ENCODE assay signal across 8 cellular contexts in the genomic region with DNA sequence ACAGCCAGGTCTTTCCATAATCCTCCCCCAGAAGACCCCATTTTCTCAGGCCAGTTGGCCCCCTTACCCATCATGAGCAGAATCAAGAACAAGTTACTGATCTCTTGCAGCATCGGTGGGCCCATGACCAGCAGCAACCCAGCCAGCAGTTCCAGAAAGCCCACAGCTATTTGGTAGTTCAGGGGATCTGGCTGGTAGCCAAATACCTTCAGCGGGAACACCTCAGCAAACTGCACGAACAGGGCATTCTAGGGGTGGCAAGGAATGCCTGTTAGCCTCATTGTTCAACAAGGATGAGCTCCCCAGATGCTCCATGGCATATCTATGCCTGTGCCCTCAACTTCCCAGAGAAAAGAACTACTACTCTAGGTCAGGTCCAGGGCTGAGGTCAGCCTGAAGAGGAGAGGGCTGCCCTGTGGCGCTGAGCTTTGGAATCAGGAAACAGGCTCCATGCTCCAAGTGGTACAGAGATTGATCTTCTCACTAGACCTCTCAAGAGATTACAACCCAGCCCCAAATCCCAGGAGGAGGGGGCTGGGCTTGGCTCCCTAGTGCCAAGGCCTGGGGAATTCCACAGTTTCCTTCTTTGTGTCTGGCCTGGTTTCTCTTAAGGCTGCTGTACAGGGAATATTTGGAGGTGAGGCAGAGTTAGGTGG. TPM values are rescaled to one million over a fixed set of nuclear protein-coding genes. Genes with fewer than 3 reads are reported as not detected.
DNase-seq lines count a peak whose midpoint lies in the region; ATAC-seq, FAIRE-seq and TF ChIP-seq lines count a peak whose summit lies in the region.

No MANE protein-coding gene starts in this region.

- in situ Hi-C loops in K562 (cut with MboI) = no loop called here

- H2AFZ ChIP-seq in K562 (ENCODE audit: low read depth, low read length) = no peak overlapping the region

- TF ChIP-seq CTCF in K562 (IDR thresholded peaks at IDR 0.05 in 2 of 3, conservative IDR thresholded peaks at IDR 0.05 in 1 of 3; ENCODE audit: insufficient read depth in 2 of 3, low read depth in 1 of 3, low read length in 3 of 3) (no peak), mesothelial cell of epicardium (IDR thresholded peaks at IDR 0.05; ENCODE audit: unreplicated experiment) (no peak), GM10266 (IDR thresholded peaks at IDR 0.05; ENCODE audit: control insufficient read depth, insufficient read depth, low read depth, missing control alignments) (no peak)

- DNase-seq in A172 (ENCODE audit: low spot score) (peak; percentile 0), K562 (ENCODE audit: extremely low read depth in 1 of 4, low spot score in 3 of 4) (no peak), mesothelial cell of epicardium (ENCODE audit: low spot score in 2 of 2, unreplicated experiment in 2 of 2) (peak in 1 of 2 experiments; percentile 46), GM10266 (ENCODE audit: extremely low spot score) (no peak)

- H3K36me3 ChIP-seq in HUES48 (ENCODE audit: control insufficient read depth, insufficient read depth, low read length) = peaks cover 9% of the 10 kb centered on the region; the same call in 1 of the 2 replicates
- peaks cover 14% of the 10 kb centered on the region; the same call in 2 of the 3 replicates for H3K36me3 ChIP-seq in K562 (ENCODE audit: control insufficient read depth, insufficient read depth, low read length)

- BruUV-seq in K562 (replicated peaks; lab: Mats Ljungman, UMichigan) = no TSS peak

- H3K79me2 ChIP-seq in K562 (ENCODE audit: control insufficient read depth, insufficient read depth, low read length) = peaks cover 12% of the 10 kb centered on the region; the same call in 2 of the 3 replicates

- peaks cover 15% of the 10 kb centered on the region for H3K4me1 Mint-ChIP-seq in mesothelial cell of epicardium

- TF ChIP-seq EP300 in K562 (IDR thresholded peaks at IDR 0.05; ENCODE audit: low read length) = no peak

- H3K4me1 ChIP-seq in HUES48 (ENCODE audit: control insufficient read depth, insufficient read depth, low read length) (peaks cover 5% of the 10 kb centered on the region; the same call in 1 of the 2 replicates), K562 (replicated peaks in 1 of 2; ENCODE audit: control insufficient read depth in 2 of 2, insufficient read depth in 2 of 2, low read length in 2 of 2) (peaks cover 6 to 8% of the 10 kb centered on the region in 2 experiments; a peak in 4 of 5 replicates)

- 62% methylated on average over 4 of the region's 4 CpGs for WGBS in K562 (ENCODE audit: insufficient coverage, low coverage, missing lambda C conversion rate)

- H3K27me3 ChIP-seq in HUES48 (ENCODE audit: control insufficient read depth, insufficient read depth, low read length) = no peaks in the 10 kb centered on the region
- H3K27me3 ChIP-seq in K562 (ENCODE audit: control insufficient read depth in 2 of 2, insufficient read depth in 2 of 2, low read length in 2 of 2) = no peaks in the 10 kb centered on the region

- no peaks in the 10 kb centered on the region for H3K27me3 Mint-ChIP-seq in mesothelial cell of epicardium (ENCODE audit: low read depth)

- peak overlapping the region; percentile 91 for H3K4me2 ChIP-seq in K562 (ENCODE audit: insufficient read depth, low read length)

- H3K27ac ChIP-seq in HUES48 (ENCODE audit: low read depth, low read length) (no peak overlapping the region), K562 (ENCODE audit: extremely low read depth, low read depth, low read length) (no peak overlapping the region)

- H3K9me3 ChIP-seq in HUES48 (ENCODE audit: control insufficient read depth, insufficient read depth, low read length) = no peaks in the 10 kb centered on the region
- no peaks in the 10 kb centered on the region for H3K9me3 ChIP-seq in K562 (replicated peaks; ENCODE audit: control insufficient read depth, insufficient read depth, low read depth, low read length)

- no peak for TF ChIP-seq RAD21 in K562 (CRISPR knock-in tag; conservative IDR thresholded peaks at IDR 0.05 in 1 of 2, IDR thresholded peaks at IDR 0.05 in 1 of 2)

- peak overlapping the region; percentile 95 for H3K4me3 Mint-ChIP-seq in mesothelial cell of epicardium

- peak overlapping the region; percentile 86 for H3K4me3 ChIP-seq in HUES48 (ENCODE audit: low read depth, low read length)
- peak overlapping the region; percentile 53 for H3K4me3 ChIP-seq in K562

- H3K27ac Mint-ChIP-seq in mesothelial cell of epicardium = peak overlapping the region; percentile 88

- CTCF ChIA-PET in K562 (lab: Yijun Ruan, JAX; ENCODE audit: low intra/inter-chr PET ratio) = no interaction called here

- no peaks in the 10 kb centered on the region for H4K20me1 ChIP-seq in K562 (replicated peaks; ENCODE audit: control insufficient read depth, insufficient read depth, low read length)

- peaks cover 3% of the 10 kb centered on the region for H3K9me1 ChIP-seq in K562 (ENCODE audit: control insufficient read depth, insufficient read depth, low read length)

- H3K36me3 Mint-ChIP-seq in mesothelial cell of epicardium = peaks cover 7% of the 10 kb centered on the region

- FAIRE-seq in K562 (lab: Jason Lieb, UNC) = no peak

- no peak for TF ChIP-seq POLR2A in K562 (conservative IDR thresholded peaks at IDR 0.05)

- ATAC-seq in K562 (no peak), HG03342 (IDR thresholded peaks at IDR 0.05; ENCODE audit: unreplicated experiment) (no peak), HG02970 (IDR thresholded peaks at IDR 0.05; ENCODE audit: low FRiP score, unreplicated experiment) (no peak), HG02840 (IDR thresholded peaks at IDR 0.05; ENCODE audit: low FRiP score, unreplicated experiment) (no peak)

- H3K9ac ChIP-seq in HUES48 (ENCODE audit: low read depth, low read length) = no peak overlapping the region
- H3K9ac ChIP-seq in K562 (ENCODE audit: insufficient read depth in 1 of 2, low read depth in 2 of 2, low read length in 2 of 2) = peak overlapping the region; percentile 83 to 95; a peak in 3 of 4 replicates

- POLR2A ChIA-PET in K562 (lab: Yijun Ruan, JAX) = interaction anchor here (0.5 to 6.0 kb wide), 11 partner anchors 8 to 454 kb away, joined by 3 to 28 read pairs (median 5); a partner anchor contains a TSS

- no peaks in the 10 kb centered on the region for H3K9me3 Mint-ChIP-seq in mesothelial cell of epicardium

- intact Hi-C loops in K562 (cut with micrococcal nuclease) = no loop called here

RNA-seq across cellular contexts. Expression of a gene that starts 1.3 kb away (rescaled TPM):
- 19.7 and 30.6 TPM in 2 replicates for total RNA-seq in A172 (2014; rRNA removed; shearing (Covaris generic))
- 9.8 and 19.4 TPM in 2 replicates for total RNA-seq in K562 (2011; cell fraction: chromatin; rRNA removed; ENCODE audit: low replicate concordance)
- 37.8 and 41.2 TPM in 2 replicates for total RNA-seq in K562 (2011; cell fraction: nucleolus; rRNA removed)
- total RNA-seq in K562 (2011; cell fraction: nucleoplasm; rRNA removed) = 37.2 and 43.2 TPM in 2 replicates
- 11.4 and 13.1 TPM in 2 replicates for total RNA-seq in K562 (2014; rRNA removed)
- 18.9 and 19.8 TPM in 2 replicates for total RNA-seq in K562 (2014; rRNA removed; fragmentation: Illumina TruSeq; extraction: Trizol)
- total RNA-seq in K562 (2015; rRNA removed; fragmentation: Illumina TruSeq; extraction: Trizol) = 11.4 and 11.7 TPM in 2 replicates
- total RNA-seq in K562 (2021) = 15.6 and 17.3 TPM in 2 replicates
- polyA plus RNA-seq in K562 (2011; rRNA removed) = 42.7 and 43.5 TPM in 2 replicates
- polyA plus RNA-seq in K562 (2011; cell fraction: cytosol; rRNA removed) = 30.7 and 36.1 TPM in 2 replicates
- polyA plus RNA-seq in K562 (2011; cell fraction: nucleus; rRNA removed) = 15.2 and 18.2 TPM in 2 replicates
- polyA plus RNA-seq in K562 (2012) = 31.1 and 33.9 TPM in 2 replicates
- polyA plus RNA-seq in K562 (2014; fragmentation: Illumina TruSeq; extraction: Trizol) = 18.5 and 21.4 TPM in 2 replicates
- 100 to 1,000 TPM; 123 to 142 TPM for polyA plus RNA-seq in K562 (2014; fragmentation: Nextera tagmentation; extraction: Ambion mirVana)
- 21.6 and 21.8 TPM in 2 replicates for polyA plus RNA-seq in K562 (2014; rRNA removed)
- polyA minus RNA-seq in K562 (2011; rRNA and poly(A)+ RNA removed) = 15.9 and 16.5 TPM in 2 replicates
- 3.9 and 13.7 TPM in 2 replicates for polyA minus RNA-seq in K562 (2011; cell fraction: cytosol; rRNA and poly(A)+ RNA removed)
- polyA minus RNA-seq in K562 (2011; cell fraction: nucleus; rRNA and poly(A)+ RNA removed) = 3.7 and 4.2 TPM in 2 replicates
- 13.9 to 16.5 TPM (median 14.9 TPM) in 3 replicates for total RNA-seq in mesothelial cell of epicardium

RNA-seq across cellular contexts. Expression of a gene that starts 47.9 kb away (rescaled TPM):
- total RNA-seq in A172 (2014; rRNA removed; shearing (Covaris generic)) = 6.7 and 8.4 TPM in 2 replicates
- total RNA-seq in K562 (2011; cell fraction: chromatin; rRNA removed; ENCODE audit: low replicate concordance) = 68.5 and 124 TPM in 2 replicates
- total RNA-seq in K562 (2011; cell fraction: nucleolus; rRNA removed) = 42.4 and 49.6 TPM in 2 replicates
- total RNA-seq in K562 (2011; cell fraction: nucleoplasm; rRNA removed) = 65.0 and 87.1 TPM in 2 replicates
- 8.9 and 9.0 TPM in 2 replicates for total RNA-seq in K562 (2014; rRNA removed)
- 19.7 and 20.8 TPM in 2 replicates for total RNA-seq in K562 (2014; rRNA removed; fragmentation: Illumina TruSeq; extraction: Trizol)
- 15.8 and 18.7 TPM in 2 replicates for total RNA-seq in K562 (2015; rRNA removed; fragmentation: Illumina TruSeq; extraction: Trizol)
- 19.3 and 21.4 TPM in 2 replicates for total RNA-seq in K562 (2021)
- polyA plus RNA-seq in K562 (2011; rRNA removed) = 19.6 and 22.6 TPM in 2 replicates
- 6.0 and 11.4 TPM in 2 replicates for polyA plus RNA-seq in K562 (2011; cell fraction: cytosol; rRNA removed)
- 48.1 and 49.8 TPM in 2 replicates for polyA plus RNA-seq in K562 (2011; cell fraction: nucleus; rRNA removed)
- 13.0 and 15.5 TPM in 2 replicates for polyA plus RNA-seq in K562 (2012)
- 16.6 and 21.6 TPM in 2 replicates for polyA plus RNA-seq in K562 (2014; fragmentation: Illumina TruSeq; extraction: Trizol)
- 10 to 100 TPM; 14.6 to 21.9 TPM for polyA plus RNA-seq in K562 (2014; fragmentation: Nextera tagmentation; extraction: Ambion mirVana)
- polyA plus RNA-seq in K562 (2014; rRNA removed) = 15.8 TPM in 2 replicates
- polyA minus RNA-seq in K562 (2011; rRNA and poly(A)+ RNA removed) = 20.9 and 33.6 TPM in 2 replicates
- polyA minus RNA-seq in K562 (2011; cell fraction: cytosol; rRNA and poly(A)+ RNA removed) = 8.9 and 29.3 TPM in 2 replicates
- polyA minus RNA-seq in K562 (2011; cell fraction: nucleus; rRNA and poly(A)+ RNA removed) = 33.1 and 54.0 TPM in 2 replicates
- total RNA-seq in mesothelial cell of epicardium = 18.5 to 20.1 TPM (median 18.7 TPM) in 3 replicates

RNA-seq across cellular contexts. Expression of a gene that starts 54.4 kb away (rescaled TPM):
- total RNA-seq in A172 (2014; rRNA removed; shearing (Covaris generic)) = 0.72 TPM in 1 of 2 replicates, not detected in the other
- 0.30 TPM in 1 of 2 replicates, not detected in the other for total RNA-seq in K562 (2011; cell fraction: chromatin; rRNA removed; ENCODE audit: low replicate concordance)
- 0.17 TPM in 1 of 2 replicates, not detected in the other for total RNA-seq in K562 (2011; cell fraction: nucleolus; rRNA removed)
- not detected in 2 replicates for total RNA-seq in K562 (2011; cell fraction: nucleoplasm; rRNA removed)
- total RNA-seq in K562 (2014; rRNA removed) (not detected in 2 replicates), K562 (2014; rRNA removed; fragmentation: Illumina TruSeq; extraction: Trizol) (not detected in 2 replicates), K562 (2015; rRNA removed; fragmentation: Illumina TruSeq; extraction: Trizol) (not detected in 2 replicates), K562 (2021) (0.07 and 0.18 TPM in 2 replicates), mesothelial cell of epicardium (0.23 to 0.44 TPM (median 0.27 TPM) in 3 replicates)
- polyA plus RNA-seq in K562 (2011; rRNA removed) (0.01 and 0.03 TPM in 2 replicates), K562 (2014; fragmentation: Illumina TruSeq; extraction: Trizol) (0.04 TPM in 1 of 2 replicates, not detected in the other), K562 (2014; fragmentation: Nextera tagmentation; extraction: Ambion mirVana) (not detected), K562 (2014; rRNA removed) (0.01 and 0.16 TPM in 2 replicates)
- 0.01 and 0.15 TPM in 2 replicates for polyA plus RNA-seq in K562 (2011; cell fraction: cytosol; rRNA removed)
- 0.03 and 0.26 TPM in 2 replicates for polyA plus RNA-seq in K562 (2011; cell fraction: nucleus; rRNA removed)
- polyA plus RNA-seq in K562 (2012) = 0.03 and 0.05 TPM in 2 replicates
- not detected in 2 replicates for polyA minus RNA-seq in K562 (2011; rRNA and poly(A)+ RNA removed)
- polyA minus RNA-seq in K562 (2011; cell fraction: cytosol; rRNA and poly(A)+ RNA removed) = not detected in 2 replicates
- 0.13 TPM in 1 of 2 replicates, not detected in the other for polyA minus RNA-seq in K562 (2011; cell fraction: nucleus; rRNA and poly(A)+ RNA removed)
